Comparison of ENCODE assay signal across 1 cellular context in genomic region chr2:74849228-74849892, GRCh38.
A peak's percentile ranks its signal among the peaks of the same experiment; 100 is the strongest.
TF ChIP-seq lines count a peak whose summit lies in the region.

No MANE protein-coding gene starts in this region.

TF ChIP-seq in GM12878, 131 proteins besides CTCF, POLR2A, EP300 and RAD21 (continued from another document):
- TF ChIP-seq IRF5 (IDR thresholded peaks at IDR 0.05; ENCODE audit: borderline replicate concordance) (no peak), NFIC (IDR thresholded peaks at IDR 0.05; ENCODE audit: low read depth, low read length) (peak; percentile 26; the same call in 1 of the 2 replicates), MXI1 (IDR thresholded peaks at IDR 0.05; ENCODE audit: low read depth, low read length) (0 out of 2 replicates have a peak, but pooled peaks have one; percentile 29), RUNX3 (IDR thresholded peaks at IDR 0.05; ENCODE audit: low read length) (peak; percentile 58), TCF3 (IDR thresholded peaks at IDR 0.05; ENCODE audit: borderline replicate concordance, insufficient read depth, low read depth, low read length) (peak; percentile 56; the same call in 1 of the 2 replicates), ZNF24 (IDR thresholded peaks at IDR 0.05) (no peak), GATAD2B (conservative IDR thresholded peaks at IDR 0.05; ENCODE audit: low read depth) (0 out of 2 replicates have a peak, but pooled peaks have one; percentile 20), RAD51 (IDR thresholded peaks at IDR 0.05) (peak; percentile 56; the same call in 1 of the 2 replicates), HDGF (IDR thresholded peaks at IDR 0.05) (no peak), IKZF2 (IDR thresholded peaks at IDR 0.05) (peak in 1 of 2 experiments; percentile 49; a peak in 2 of 4 replicates), TCF12 (IDR thresholded peaks at IDR 0.05; ENCODE audit: low read depth, low read length) (0 out of 2 replicates have a peak, but pooled peaks have one; percentile 9)
TF ChIP-seq in GM12878: peak in this region for 14.
